1 cellular context compared by ENCODE assay signal in the genomic region with DNA sequence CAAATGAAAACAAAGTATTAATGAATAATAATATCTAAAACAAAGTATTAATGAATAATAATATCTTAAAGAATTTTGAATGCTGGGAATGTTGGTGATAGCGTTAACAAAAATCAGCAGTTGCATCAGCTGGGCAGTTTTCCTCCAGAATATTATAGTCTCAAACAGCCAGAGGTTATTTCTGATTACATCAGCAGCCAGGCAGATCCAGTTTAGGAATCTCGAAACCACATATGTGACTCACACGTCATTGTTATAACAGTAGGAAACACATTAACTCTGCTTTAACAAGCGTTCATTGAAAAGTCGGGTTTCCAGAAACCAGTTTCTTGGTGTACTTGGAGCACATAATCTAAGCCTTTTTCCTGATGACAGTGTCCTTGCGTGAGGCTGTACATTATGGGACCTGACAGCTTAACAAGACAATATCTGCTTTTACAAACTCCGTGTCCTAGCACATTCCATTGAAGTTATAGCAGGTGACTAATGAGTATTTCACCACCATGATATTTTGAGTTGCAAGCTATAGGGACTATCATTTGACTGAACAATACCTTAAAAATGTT.
TF ChIP-seq lines count a peak whose summit lies in the region.

No MANE protein-coding gene starts in this region.

TF ChIP-seq in K562, 482 proteins besides CTCF, POLR2A, EP300 and RAD21 (continued from another document and continues in another):
- TF ChIP-seq ZNF444 (CRISPR knock-in tag; IDR thresholded peaks at IDR 0.05) (no peak), HMG20A (CRISPR knock-in tag; conservative IDR thresholded peaks at IDR 0.05) (no peak), HSF4 (CRISPR knock-in tag; IDR thresholded peaks at IDR 0.05; ENCODE audit: borderline replicate concordance) (no peak), KLF6 (CRISPR knock-in tag; IDR thresholded peaks at IDR 0.05; ENCODE audit: borderline replicate concordance) (no peak), ZNF584 (CRISPR knock-in tag; IDR thresholded peaks at IDR 0.05; ENCODE audit: low read depth) (peak; percentile 17; the same call in 1 of the 2 replicates), ZNF146 (CRISPR knock-in tag; IDR thresholded peaks at IDR 0.05; ENCODE audit: unreplicated experiment) (no peak), CBFA2T2 (conservative IDR thresholded peaks at IDR 0.05) (no peak), C11orf30 (IDR thresholded peaks at IDR 0.05; ENCODE audit: low read depth) (no peak), TAF7 (tag; IDR thresholded peaks at IDR 0.05) (no peak), THRB (CRISPR knock-in tag; conservative IDR thresholded peaks at IDR 0.05) (no peak), ZFPM2 (CRISPR knock-in tag; IDR thresholded peaks at IDR 0.05) (no peak), CTBP1 (IDR thresholded peaks at IDR 0.05; ENCODE audit: borderline replicate concordance) (no peak), ZNF134 (CRISPR knock-in tag; conservative IDR thresholded peaks at IDR 0.05) (no peak), TCF3 (CRISPR knock-in tag; IDR thresholded peaks at IDR 0.05) (peak; percentile 50), SAFB (IDR thresholded peaks at IDR 0.05; ENCODE audit: borderline replicate concordance, low read depth, low read length) (no peak), THRAP3 (IDR thresholded peaks at IDR 0.05; ENCODE audit: borderline replicate concordance) (no peak), ZNF165 (CRISPR knock-in tag; IDR thresholded peaks at IDR 0.05; ENCODE audit: borderline replicate concordance) (no peak), NR4A1 (CRISPR knock-in tag; IDR thresholded peaks at IDR 0.05) (no peak), NR4A1 (tag; IDR thresholded peaks at IDR 0.05) (0 out of 2 replicates have a peak, but pooled peaks have one; percentile 41), RBFOX2 (IDR thresholded peaks at IDR 0.05; ENCODE audit: low read depth, low read length) (0 out of 2 replicates have a peak, but pooled peaks have one; percentile 28), ZNF124 (CRISPR knock-in tag; IDR thresholded peaks at IDR 0.05) (no peak), RBM17 (IDR thresholded peaks at IDR 0.05; ENCODE audit: borderline replicate concordance, low read depth, low read length) (no peak), TAF1 (IDR thresholded peaks at IDR 0.05; ENCODE audit: control insufficient read depth, extremely low read depth, insufficient read depth, low read length, severe bottlenecking) (no peak), HDAC6 (IDR thresholded peaks at IDR 0.05; ENCODE audit: low read depth, low read length) (no peak), ZNF41 (CRISPR knock-in tag; conservative IDR thresholded peaks at IDR 0.05) (no peak), HDAC1 (IDR thresholded peaks at IDR 0.05) (no peak), ZNF639 (CRISPR knock-in tag; conservative IDR thresholded peaks at IDR 0.05 in 1 of 2, IDR thresholded peaks at IDR 0.05 in 1 of 2) (no peak), NCOA4 (IDR thresholded peaks at IDR 0.05; ENCODE audit: partially characterized antibody) (no peak), PYGO2 (tag; IDR thresholded peaks at IDR 0.05) (no peak), MYC (IDR thresholded peaks at IDR 0.05; ENCODE audit: low read depth, low read length) (peak; percentile 44; the same call in 1 of the 2 replicates), MYC (CRISPR knock-in tag; IDR thresholded peaks at IDR 0.05; ENCODE audit: borderline replicate concordance, low read depth) (no peak), MEIS2 (IDR thresholded peaks at IDR 0.05; ENCODE audit: partially characterized antibody) (peak; percentile 44)
- TF ChIP-seq, protein P1, sequence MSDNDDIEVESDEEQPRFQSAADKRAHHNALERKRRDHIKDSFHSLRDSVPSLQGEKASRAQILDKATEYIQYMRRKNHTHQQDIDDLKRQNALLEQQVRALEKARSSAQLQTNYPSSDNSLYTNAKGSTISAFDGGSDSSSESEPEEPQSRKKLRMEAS (CRISPR knock-in tag; IDR thresholded peaks at IDR 0.05), result no peak
- TF ChIP-seq, protein P2, sequence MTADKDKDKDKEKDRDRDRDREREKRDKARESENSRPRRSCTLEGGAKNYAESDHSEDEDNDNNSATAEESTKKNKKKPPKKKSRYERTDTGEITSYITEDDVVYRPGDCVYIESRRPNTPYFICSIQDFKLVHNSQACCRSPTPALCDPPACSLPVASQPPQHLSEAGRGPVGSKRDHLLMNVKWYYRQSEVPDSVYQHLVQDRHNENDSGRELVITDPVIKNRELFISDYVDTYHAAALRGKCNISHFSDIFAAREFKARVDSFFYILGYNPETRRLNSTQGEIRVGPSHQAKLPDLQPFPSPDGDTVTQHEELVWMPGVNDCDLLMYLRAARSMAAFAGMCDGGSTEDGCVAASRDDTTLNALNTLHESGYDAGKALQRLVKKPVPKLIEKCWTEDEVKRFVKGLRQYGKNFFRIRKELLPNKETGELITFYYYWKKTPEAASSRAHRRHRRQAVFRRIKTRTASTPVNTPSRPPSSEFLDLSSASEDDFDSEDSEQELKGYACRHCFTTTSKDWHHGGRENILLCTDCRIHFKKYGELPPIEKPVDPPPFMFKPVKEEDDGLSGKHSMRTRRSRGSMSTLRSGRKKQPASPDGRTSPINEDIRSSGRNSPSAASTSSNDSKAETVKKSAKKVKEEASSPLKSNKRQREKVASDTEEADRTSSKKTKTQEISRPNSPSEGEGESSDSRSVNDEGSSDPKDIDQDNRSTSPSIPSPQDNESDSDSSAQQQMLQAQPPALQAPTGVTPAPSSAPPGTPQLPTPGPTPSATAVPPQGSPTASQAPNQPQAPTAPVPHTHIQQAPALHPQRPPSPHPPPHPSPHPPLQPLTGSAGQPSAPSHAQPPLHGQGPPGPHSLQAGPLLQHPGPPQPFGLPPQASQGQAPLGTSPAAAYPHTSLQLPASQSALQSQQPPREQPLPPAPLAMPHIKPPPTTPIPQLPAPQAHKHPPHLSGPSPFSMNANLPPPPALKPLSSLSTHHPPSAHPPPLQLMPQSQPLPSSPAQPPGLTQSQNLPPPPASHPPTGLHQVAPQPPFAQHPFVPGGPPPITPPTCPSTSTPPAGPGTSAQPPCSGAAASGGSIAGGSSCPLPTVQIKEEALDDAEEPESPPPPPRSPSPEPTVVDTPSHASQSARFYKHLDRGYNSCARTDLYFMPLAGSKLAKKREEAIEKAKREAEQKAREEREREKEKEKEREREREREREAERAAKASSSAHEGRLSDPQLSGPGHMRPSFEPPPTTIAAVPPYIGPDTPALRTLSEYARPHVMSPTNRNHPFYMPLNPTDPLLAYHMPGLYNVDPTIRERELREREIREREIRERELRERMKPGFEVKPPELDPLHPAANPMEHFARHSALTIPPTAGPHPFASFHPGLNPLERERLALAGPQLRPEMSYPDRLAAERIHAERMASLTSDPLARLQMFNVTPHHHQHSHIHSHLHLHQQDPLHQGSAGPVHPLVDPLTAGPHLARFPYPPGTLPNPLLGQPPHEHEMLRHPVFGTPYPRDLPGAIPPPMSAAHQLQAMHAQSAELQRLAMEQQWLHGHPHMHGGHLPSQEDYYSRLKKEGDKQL (CRISPR knock-in tag; IDR thresholded peaks at IDR 0.05; ENCODE audit: borderline replicate concordance), result no peak
- TF ChIP-seq, protein P3, sequence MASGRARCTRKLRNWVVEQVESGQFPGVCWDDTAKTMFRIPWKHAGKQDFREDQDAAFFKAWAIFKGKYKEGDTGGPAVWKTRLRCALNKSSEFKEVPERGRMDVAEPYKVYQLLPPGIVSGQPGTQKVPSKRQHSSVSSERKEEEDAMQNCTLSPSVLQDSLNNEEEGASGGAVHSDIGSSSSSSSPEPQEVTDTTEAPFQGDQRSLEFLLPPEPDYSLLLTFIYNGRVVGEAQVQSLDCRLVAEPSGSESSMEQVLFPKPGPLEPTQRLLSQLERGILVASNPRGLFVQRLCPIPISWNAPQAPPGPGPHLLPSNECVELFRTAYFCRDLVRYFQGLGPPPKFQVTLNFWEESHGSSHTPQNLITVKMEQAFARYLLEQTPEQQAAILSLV (tag; IDR thresholded peaks at IDR 0.05), result no peak
- TF ChIP-seq, protein P4, sequence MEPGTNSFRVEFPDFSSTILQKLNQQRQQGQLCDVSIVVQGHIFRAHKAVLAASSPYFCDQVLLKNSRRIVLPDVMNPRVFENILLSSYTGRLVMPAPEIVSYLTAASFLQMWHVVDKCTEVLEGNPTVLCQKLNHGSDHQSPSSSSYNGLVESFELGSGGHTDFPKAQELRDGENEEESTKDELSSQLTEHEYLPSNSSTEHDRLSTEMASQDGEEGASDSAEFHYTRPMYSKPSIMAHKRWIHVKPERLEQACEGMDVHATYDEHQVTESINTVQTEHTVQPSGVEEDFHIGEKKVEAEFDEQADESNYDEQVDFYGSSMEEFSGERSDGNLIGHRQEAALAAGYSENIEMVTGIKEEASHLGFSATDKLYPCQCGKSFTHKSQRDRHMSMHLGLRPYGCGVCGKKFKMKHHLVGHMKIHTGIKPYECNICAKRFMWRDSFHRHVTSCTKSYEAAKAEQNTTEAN (CRISPR knock-in tag; IDR thresholded peaks at IDR 0.05), result no peak
- TF ChIP-seq, protein P5, sequence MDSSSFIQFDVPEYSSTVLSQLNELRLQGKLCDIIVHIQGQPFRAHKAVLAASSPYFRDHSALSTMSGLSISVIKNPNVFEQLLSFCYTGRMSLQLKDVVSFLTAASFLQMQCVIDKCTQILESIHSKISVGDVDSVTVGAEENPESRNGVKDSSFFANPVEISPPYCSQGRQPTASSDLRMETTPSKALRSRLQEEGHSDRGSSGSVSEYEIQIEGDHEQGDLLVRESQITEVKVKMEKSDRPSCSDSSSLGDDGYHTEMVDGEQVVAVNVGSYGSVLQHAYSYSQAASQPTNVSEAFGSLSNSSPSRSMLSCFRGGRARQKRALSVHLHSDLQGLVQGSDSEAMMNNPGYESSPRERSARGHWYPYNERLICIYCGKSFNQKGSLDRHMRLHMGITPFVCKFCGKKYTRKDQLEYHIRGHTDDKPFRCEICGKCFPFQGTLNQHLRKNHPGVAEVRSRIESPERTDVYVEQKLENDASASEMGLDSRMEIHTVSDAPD (CRISPR knock-in tag; IDR thresholded peaks at IDR 0.05), result no peak
- TF ChIP-seq, protein P6, sequence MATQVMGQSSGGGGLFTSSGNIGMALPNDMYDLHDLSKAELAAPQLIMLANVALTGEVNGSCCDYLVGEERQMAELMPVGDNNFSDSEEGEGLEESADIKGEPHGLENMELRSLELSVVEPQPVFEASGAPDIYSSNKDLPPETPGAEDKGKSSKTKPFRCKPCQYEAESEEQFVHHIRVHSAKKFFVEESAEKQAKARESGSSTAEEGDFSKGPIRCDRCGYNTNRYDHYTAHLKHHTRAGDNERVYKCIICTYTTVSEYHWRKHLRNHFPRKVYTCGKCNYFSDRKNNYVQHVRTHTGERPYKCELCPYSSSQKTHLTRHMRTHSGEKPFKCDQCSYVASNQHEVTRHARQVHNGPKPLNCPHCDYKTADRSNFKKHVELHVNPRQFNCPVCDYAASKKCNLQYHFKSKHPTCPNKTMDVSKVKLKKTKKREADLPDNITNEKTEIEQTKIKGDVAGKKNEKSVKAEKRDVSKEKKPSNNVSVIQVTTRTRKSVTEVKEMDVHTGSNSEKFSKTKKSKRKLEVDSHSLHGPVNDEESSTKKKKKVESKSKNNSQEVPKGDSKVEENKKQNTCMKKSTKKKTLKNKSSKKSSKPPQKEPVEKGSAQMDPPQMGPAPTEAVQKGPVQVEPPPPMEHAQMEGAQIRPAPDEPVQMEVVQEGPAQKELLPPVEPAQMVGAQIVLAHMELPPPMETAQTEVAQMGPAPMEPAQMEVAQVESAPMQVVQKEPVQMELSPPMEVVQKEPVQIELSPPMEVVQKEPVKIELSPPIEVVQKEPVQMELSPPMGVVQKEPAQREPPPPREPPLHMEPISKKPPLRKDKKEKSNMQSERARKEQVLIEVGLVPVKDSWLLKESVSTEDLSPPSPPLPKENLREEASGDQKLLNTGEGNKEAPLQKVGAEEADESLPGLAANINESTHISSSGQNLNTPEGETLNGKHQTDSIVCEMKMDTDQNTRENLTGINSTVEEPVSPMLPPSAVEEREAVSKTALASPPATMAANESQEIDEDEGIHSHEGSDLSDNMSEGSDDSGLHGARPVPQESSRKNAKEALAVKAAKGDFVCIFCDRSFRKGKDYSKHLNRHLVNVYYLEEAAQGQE (CRISPR knock-in tag; IDR thresholded peaks at IDR 0.05; ENCODE audit: low read depth), result no peak
- TF ChIP-seq, protein P7, sequence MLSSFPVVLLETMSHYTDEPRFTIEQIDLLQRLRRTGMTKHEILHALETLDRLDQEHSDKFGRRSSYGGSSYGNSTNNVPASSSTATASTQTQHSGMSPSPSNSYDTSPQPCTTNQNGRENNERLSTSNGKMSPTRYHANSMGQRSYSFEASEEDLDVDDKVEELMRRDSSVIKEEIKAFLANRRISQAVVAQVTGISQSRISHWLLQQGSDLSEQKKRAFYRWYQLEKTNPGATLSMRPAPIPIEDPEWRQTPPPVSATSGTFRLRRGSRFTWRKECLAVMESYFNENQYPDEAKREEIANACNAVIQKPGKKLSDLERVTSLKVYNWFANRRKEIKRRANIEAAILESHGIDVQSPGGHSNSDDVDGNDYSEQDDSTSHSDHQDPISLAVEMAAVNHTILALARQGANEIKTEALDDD (IDR thresholded peaks at IDR 0.05), result peak; percentile 68; the same call in 1 of the 2 replicates
- TF ChIP-seq, protein P8, sequence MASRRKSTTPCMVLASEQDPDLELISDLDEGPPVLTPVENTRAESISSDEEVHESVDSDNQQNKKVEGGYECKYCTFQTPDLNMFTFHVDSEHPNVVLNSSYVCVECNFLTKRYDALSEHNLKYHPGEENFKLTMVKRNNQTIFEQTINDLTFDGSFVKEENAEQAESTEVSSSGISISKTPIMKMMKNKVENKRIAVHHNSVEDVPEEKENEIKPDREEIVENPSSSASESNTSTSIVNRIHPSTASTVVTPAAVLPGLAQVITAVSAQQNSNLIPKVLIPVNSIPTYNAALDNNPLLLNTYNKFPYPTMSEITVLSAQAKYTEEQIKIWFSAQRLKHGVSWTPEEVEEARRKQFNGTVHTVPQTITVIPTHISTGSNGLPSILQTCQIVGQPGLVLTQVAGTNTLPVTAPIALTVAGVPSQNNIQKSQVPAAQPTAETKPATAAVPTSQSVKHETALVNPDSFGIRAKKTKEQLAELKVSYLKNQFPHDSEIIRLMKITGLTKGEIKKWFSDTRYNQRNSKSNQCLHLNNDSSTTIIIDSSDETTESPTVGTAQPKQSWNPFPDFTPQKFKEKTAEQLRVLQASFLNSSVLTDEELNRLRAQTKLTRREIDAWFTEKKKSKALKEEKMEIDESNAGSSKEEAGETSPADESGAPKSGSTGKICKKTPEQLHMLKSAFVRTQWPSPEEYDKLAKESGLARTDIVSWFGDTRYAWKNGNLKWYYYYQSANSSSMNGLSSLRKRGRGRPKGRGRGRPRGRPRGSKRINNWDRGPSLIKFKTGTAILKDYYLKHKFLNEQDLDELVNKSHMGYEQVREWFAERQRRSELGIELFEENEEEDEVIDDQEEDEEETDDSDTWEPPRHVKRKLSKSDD (conservative IDR thresholded peaks at IDR 0.05; ENCODE audit: low read length), result no peak
